ENCODE assay signal across 11 cellular contexts in genomic region chr7:75460541-75460940, GRCh38. TPM values are rescaled to one million over a fixed set of nuclear protein-coding genes. Genes with fewer than 3 reads are reported as not detected.
"Had no signal": no experiment of that assay in that cellular context is flagged by ENCODE, and none has a peak within 500 bp of the region (broad histone marks: within the 10 kb centered on the region; RNA-seq: fewer than 3 reads in every experiment).

No MANE protein-coding gene starts in this region.

RNA-seq across cellular contexts. Expression of gene SPDYE5, which starts 31.6 kb away (rescaled TPM):
- total RNA-seq: activated CD4-positive, alpha-beta memory T cell treated with anti-CD3 and anti-CD28 coated beads for 36 hours; activated CD4-positive, alpha-beta T cell treated with anti-CD3 and anti-CD28 coated beads for 36 hours; activated CD8-positive, alpha-beta memory T cell treated with anti-CD3 and anti-CD28 coated beads for 36 hours; activated naive CD8-positive, alpha-beta T cell treated with anti-CD3 and anti-CD28 coated beads for 36 hours; activated T-cell treated with anti-CD3 and anti-CD28 coated beads, Interleukin-2, amount 50 U/mL, for 4 hours; aorta; M059J; PC-9; Right ventricle myocardium inferior; T-helper 1 cell treated with Interleukin-12 subunit alpha and Interleukin-12 subunit beta and Interleukin-4 antibody, amounts not matched to agents 30 ng/mL and 1 ng/mL, for 36 hours; WTC11 had no signal
- polyA plus RNA-seq: aorta had no signal
